Comparison of ENCODE assay signal across 1 cellular context in the genomic region with DNA sequence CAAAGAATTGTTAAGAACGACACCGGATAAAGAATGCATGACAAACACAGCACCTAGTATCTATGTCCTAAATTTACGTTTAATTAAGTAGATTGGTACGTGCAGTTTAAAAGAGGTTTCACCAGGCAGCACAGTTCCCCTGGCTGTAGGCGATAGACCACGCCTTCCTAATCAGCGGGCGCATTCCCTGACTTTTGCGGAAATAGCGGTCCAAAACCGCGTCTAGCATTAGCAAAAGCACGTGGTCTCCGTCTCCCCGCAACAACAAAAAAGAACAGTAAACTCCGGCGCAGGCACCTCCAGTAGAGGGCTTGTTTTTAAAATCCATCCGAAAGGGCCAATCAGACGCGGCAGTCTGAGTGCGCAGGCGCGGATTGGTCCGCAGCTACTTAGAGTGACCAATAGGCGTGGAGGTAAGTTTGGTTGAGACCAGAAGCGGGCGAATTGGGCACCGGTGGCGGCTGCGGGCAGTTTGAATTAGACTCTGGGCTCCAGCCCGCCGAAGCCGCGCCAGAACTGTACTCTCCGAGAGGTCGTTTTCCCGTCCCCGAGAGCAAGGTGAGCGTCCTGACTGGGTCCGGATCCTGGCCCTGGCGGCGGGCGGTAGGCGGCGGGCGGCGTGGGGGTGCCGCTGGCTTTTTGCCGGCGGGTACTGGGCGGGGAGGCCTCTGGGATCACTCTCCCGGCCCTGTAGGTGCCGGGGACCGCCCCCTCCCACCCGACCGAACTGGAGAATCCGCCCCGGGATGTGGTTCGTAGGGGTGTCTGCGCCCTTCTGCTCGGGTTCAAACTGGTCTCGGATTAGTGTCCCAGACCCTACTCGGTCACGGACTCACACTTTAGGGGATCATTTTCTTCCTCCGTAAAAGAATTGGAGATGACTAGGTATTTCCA.
TF ChIP-seq lines count a peak whose summit lies in the region.

Gene CENPF (plus strand): TSS at position 432 of the 894 bp plus-strand sequence. CDS start 10,560 bp downstream, outside the sequence.

TF ChIP-seq in H1, 55 proteins besides CTCF, POLR2A, EP300 and RAD21 (continued from another document):
- TF ChIP-seq ATF2 (IDR thresholded peaks at IDR 0.05; ENCODE audit: low read length) (peak; percentile 68; the same call in 1 of the 2 replicates), ZNF274 (IDR thresholded peaks at IDR 0.05; ENCODE audit: borderline replicate concordance, extremely low read depth, low read length) (no peak), HDAC6 (IDR thresholded peaks at IDR 0.05; ENCODE audit: low read depth, low read length) (no peak), BRCA1 (IDR thresholded peaks at IDR 0.05; ENCODE audit: low read depth, low read length) (no peak), PHF8 (conservative IDR thresholded peaks at IDR 0.05; ENCODE audit: low read depth, low read length) (peak; percentile 92), SRF (IDR thresholded peaks at IDR 0.05; ENCODE audit: low read depth, low read length) (no peak), EGR1 (IDR thresholded peaks at IDR 0.05; ENCODE audit: borderline replicate concordance, low read depth, low read length) (no peak), HDAC2 (IDR thresholded peaks at IDR 0.05; ENCODE audit: borderline replicate concordance in 1 of 2, low read depth in 2 of 2, low read length in 2 of 2) (peak; percentile 95 to 99), SIX5 (IDR thresholded peaks at IDR 0.05; ENCODE audit: low read depth, low read length) (no peak), BCL11A (IDR thresholded peaks at IDR 0.05; ENCODE audit: low read depth in 2 of 2, low read length in 2 of 2) (no peak), CBX5 (IDR thresholded peaks at IDR 0.05; ENCODE audit: low read depth, low read length) (no peak), BACH1 (IDR thresholded peaks at IDR 0.05; ENCODE audit: low read length) (no peak), SIN3A (conservative IDR thresholded peaks at IDR 0.05 in 1 of 2, IDR thresholded peaks at IDR 0.05 in 1 of 2; ENCODE audit: low read depth in 1 of 2, low read length in 2 of 2) (peak; percentile 36 to 83; a peak in 2 of 4 replicates), CEBPB (IDR thresholded peaks at IDR 0.05; ENCODE audit: low read depth, low read length) (no peak)
